ENCODE assay signal across 2 cellular contexts in the genomic region with DNA sequence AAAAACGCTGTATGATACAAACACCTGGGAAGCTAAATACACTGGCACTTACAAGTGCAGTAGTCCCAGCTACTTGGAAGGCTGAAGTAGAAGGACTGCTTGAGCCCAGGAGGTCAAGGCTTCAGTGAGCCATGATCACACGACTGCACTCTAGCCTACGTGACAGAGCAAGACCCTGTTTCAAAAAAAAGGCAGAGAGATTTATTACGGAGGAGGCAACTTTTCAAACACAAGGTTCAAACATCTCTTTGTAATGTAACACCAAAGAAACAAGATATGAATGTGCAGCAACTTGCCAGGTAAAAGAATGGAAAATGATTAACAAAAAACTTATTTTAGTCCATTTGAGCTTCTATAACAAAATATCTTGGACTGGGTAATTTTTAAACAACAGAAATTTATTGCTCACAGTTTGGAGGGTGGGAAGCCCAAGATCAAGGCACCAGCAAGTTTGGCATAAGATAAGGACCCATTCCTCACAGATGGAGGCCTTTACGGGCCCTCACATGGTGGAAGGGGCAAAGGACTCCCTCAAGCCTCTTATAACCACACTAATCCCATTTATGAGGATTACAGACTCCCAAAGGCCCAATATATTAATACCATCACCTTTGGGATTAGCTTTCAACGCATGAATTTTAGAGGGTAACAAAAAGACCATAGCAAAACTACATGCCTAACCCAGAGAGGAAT.
TF ChIP-seq lines count a peak whose summit lies in the region.

No MANE protein-coding gene starts in this region.

TF ChIP-seq in WTC11, 78 proteins besides CTCF, POLR2A, EP300 and RAD21:
- TF ChIP-seq MLX (CRISPR knock-in tag; IDR thresholded peaks at IDR 0.05) (no peak), ZNF671 (CRISPR knock-in tag; IDR thresholded peaks at IDR 0.05) (no peak), EMX1 (CRISPR knock-in tag; IDR thresholded peaks at IDR 0.05) (no peak), ZSCAN18 (CRISPR knock-in tag; IDR thresholded peaks at IDR 0.05) (no peak), CBFB (CRISPR knock-in tag; IDR thresholded peaks at IDR 0.05; ENCODE audit: low read depth) (no peak), ZMAT4 (CRISPR knock-in tag; IDR thresholded peaks at IDR 0.05) (no peak), SMAD4 (CRISPR knock-in tag; IDR thresholded peaks at IDR 0.05) (no peak), ZNF416 (CRISPR knock-in tag; IDR thresholded peaks at IDR 0.05) (no peak), NR2C2 (CRISPR knock-in tag; IDR thresholded peaks at IDR 0.05) (no peak), SMAD3 (CRISPR knock-in tag; IDR thresholded peaks at IDR 0.05; ENCODE audit: borderline replicate concordance) (no peak)

TF ChIP-seq in HepG2, 621 proteins besides CTCF, POLR2A, EP300 and RAD21:
- TF ChIP-seq HNF4A (CRISPR knock-in tag; IDR thresholded peaks at IDR 0.05), result peak; percentile 12; the same call in 1 of the 2 replicates
- TF ChIP-seq JARID2 (CRISPR knock-in tag; IDR thresholded peaks at IDR 0.05; ENCODE audit: insufficient replicate concordance), result no peak
- TF ChIP-seq, protein P1, sequence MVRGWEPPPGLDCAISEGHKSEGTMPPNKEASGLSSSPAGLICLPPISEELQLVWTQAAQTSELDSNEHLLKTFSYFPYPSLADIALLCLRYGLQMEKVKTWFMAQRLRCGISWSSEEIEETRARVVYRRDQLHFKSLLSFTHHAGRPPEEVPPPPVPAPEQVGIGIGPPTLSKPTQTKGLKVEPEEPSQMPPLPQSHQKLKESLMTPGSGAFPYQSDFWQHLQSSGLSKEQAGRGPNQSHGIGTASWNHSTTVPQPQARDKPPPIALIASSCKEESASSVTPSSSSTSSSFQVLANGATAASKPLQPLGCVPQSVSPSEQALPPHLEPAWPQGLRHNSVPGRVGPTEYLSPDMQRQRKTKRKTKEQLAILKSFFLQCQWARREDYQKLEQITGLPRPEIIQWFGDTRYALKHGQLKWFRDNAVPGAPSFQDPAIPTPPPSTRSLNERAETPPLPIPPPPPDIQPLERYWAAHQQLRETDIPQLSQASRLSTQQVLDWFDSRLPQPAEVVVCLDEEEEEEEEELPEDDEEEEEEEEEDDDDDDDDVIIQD (CRISPR knock-in tag; IDR thresholded peaks at IDR 0.05; ENCODE audit: low read depth), result peak; percentile 28; the same call in 1 of the 2 replicates
- no peak for TF ChIP-seq SRF (IDR thresholded peaks at IDR 0.05; ENCODE audit: low read depth, low read length)
- TF ChIP-seq ZNF607 (CRISPR knock-in tag; IDR thresholded peaks at IDR 0.05; ENCODE audit: borderline replicate concordance), result no peak
- TF ChIP-seq ZSCAN22 (CRISPR knock-in tag; IDR thresholded peaks at IDR 0.05), result no peak
- TF ChIP-seq SAP130 (CRISPR knock-in tag; IDR thresholded peaks at IDR 0.05; ENCODE audit: low read depth), result 0 out of 2 replicates have a peak, but pooled peaks have one; percentile 17
- TF ChIP-seq SALL1 (CRISPR knock-in tag; IDR thresholded peaks at IDR 0.05), result peak; percentile 28; the same call in 1 of the 2 replicates
- 0 out of 2 replicates have a peak, but pooled peaks have one; percentile 35 for TF ChIP-seq MED1 (CRISPR knock-in tag; IDR thresholded peaks at IDR 0.05)
- TF ChIP-seq PAXIP1 (CRISPR knock-in tag; conservative IDR thresholded peaks at IDR 0.05), result peak; percentile 38; the same call in 1 of the 2 replicates
- no peak for TF ChIP-seq RXRB (CRISPR knock-in tag; IDR thresholded peaks at IDR 0.05; ENCODE audit: borderline replicate concordance)
- TF ChIP-seq FOXP1 (IDR thresholded peaks at IDR 0.05), result no peak
- 0 out of 2 replicates have a peak, but pooled peaks have one; percentile 10 for TF ChIP-seq FOXP1 (CRISPR knock-in tag; IDR thresholded peaks at IDR 0.05)
- peak; percentile 82; the same call in 1 of the 2 replicates for TF ChIP-seq SIX4 (CRISPR knock-in tag; IDR thresholded peaks at IDR 0.05)
- peak; percentile 72; the same call in 1 of the 2 replicates for TF ChIP-seq ZNF362 (CRISPR knock-in tag; IDR thresholded peaks at IDR 0.05; ENCODE audit: borderline replicate concordance)
- TF ChIP-seq ARNTL (CRISPR knock-in tag; IDR thresholded peaks at IDR 0.05), result no peak
- no peak for TF ChIP-seq MEIS2 (CRISPR knock-in tag; IDR thresholded peaks at IDR 0.05)
- no peak for TF ChIP-seq ZNF883 (CRISPR knock-in tag; IDR thresholded peaks at IDR 0.05; ENCODE audit: not compliant biosample characterization)
- no peak for TF ChIP-seq CHD4 (IDR thresholded peaks at IDR 0.05; ENCODE audit: borderline replicate concordance, low read length)
